In genomic region chr19:15733895-15734294, GRCh38 we compare ENCODE assay signal across 1 cellular context.
TF ChIP-seq lines count a peak whose summit lies in the region.

No MANE protein-coding gene starts in this region.

TF ChIP-seq in HepG2, 621 proteins besides CTCF, POLR2A, EP300 and RAD21:
- TF ChIP-seq RFX1 (IDR thresholded peaks at IDR 0.05) (no peak), CREB1 (IDR thresholded peaks at IDR 0.05) (peak; percentile 62; the same call in 1 of the 2 replicates), CREB1 (CRISPR knock-in tag; IDR thresholded peaks at IDR 0.05) (no peak)
